Comparison of ENCODE assay signal across 8 cellular contexts in genomic region chr4:128553665-128554515, GRCh38.
DNase-seq lines count a peak whose midpoint lies in the region; ATAC-seq, FAIRE-seq and TF ChIP-seq lines count a peak whose summit lies in the region.

No MANE protein-coding gene starts in this region.

- DNase-seq in MM.1S (peak; percentile 54), K562 (ENCODE audit: extremely low read depth in 1 of 4, low spot score in 3 of 4) (no peak), caudate nucleus (lab: John Stamatoyannopoulos, UW) (no peak), hepatic stellate cell (ENCODE audit: low spot score) (no peak), NCI-H1436 treated with DMSO at 0.1 percent for 48 hours (lab: John Stamatoyannopoulos, UW) (no peak)
- no peak for DNase-seq in effector CD8-positive, alpha-beta T cell (lab: John Stamatoyannopoulos, UW)

- peak overlapping the region in 9 of 10 experiments; percentile 42 to 61 (median 47); a peak in 15 of 20 replicates for H3K4me3 ChIP-seq in BLaER1 treated with 17β-estradiol and CSF1 and Interleukin-3, amounts not matched to agents 10 nM and 100 nM
- H3K4me3 ChIP-seq in MM.1S (ENCODE audit: low read length) (peak overlapping the region; percentile 75), K562 (peak overlapping the region; percentile 39; the same call in 1 of the 2 replicates), mononuclear cell (ENCODE audit: low read length) (peak overlapping the region; percentile 57)

- TF ChIP-seq POLR2A in K562 (conservative IDR thresholded peaks at IDR 0.05), result no peak

- peaks cover 15 to 26% (median 20%) of the 10 kb centered on the region in 10 experiments; a peak in 19 of 20 replicates for H3K4me1 ChIP-seq in BLaER1 treated with 17β-estradiol and CSF1 and Interleukin-3, amounts not matched to agents 10 nM and 100 nM
- peaks cover 22% of the 10 kb centered on the region for H3K4me1 ChIP-seq in MM.1S (ENCODE audit: low read length)
- H3K4me1 ChIP-seq in K562 (replicated peaks in 1 of 2; ENCODE audit: control insufficient read depth in 2 of 2, insufficient read depth in 2 of 2, low read length in 2 of 2), result peaks cover 6 to 12% of the 10 kb centered on the region in 2 experiments; a peak in 3 of 5 replicates
- H3K4me1 ChIP-seq in mononuclear cell (ENCODE audit: insufficient read depth, low read length), result peaks cover 12% of the 10 kb centered on the region

- H3K27ac ChIP-seq in BLaER1 treated with 17β-estradiol and CSF1 and Interleukin-3, amounts not matched to agents 10 nM and 100 nM, result peak overlapping the region in 2 of 11 experiments; percentile 54 to 55; a peak in 2 of 22 replicates
- H3K27ac ChIP-seq in MM.1S (ENCODE audit: low read length), result peak overlapping the region; percentile 90
- peak overlapping the region; percentile 85; the same call in 2 of the 3 replicates for H3K27ac ChIP-seq in K562 (ENCODE audit: extremely low read depth, low read depth, low read length)
- no peak overlapping the region for H3K27ac ChIP-seq in caudate nucleus (ENCODE audit: low read depth, low read length)

- H3K27me3 ChIP-seq in BLaER1 treated with 17β-estradiol and CSF1 and Interleukin-3, amounts not matched to agents 10 nM and 100 nM, result peaks cover 0 to 22% (median 13%) of the 10 kb centered on the region in 11 experiments; a peak in 14 of 22 replicates
- no peaks in the 10 kb centered on the region for H3K27me3 ChIP-seq in MM.1S (replicated peaks; ENCODE audit: insufficient read depth, low read length)
- no peaks in the 10 kb centered on the region for H3K27me3 ChIP-seq in K562 (ENCODE audit: control insufficient read depth in 2 of 2, insufficient read depth in 2 of 2, low read length in 2 of 2)
- peaks cover 5% of the 10 kb centered on the region for H3K27me3 ChIP-seq in mononuclear cell (ENCODE audit: insufficient read depth, low read length)

- no peaks in the 10 kb centered on the region for H3K36me3 ChIP-seq in BLaER1 treated with 17β-estradiol and CSF1 and Interleukin-3, amounts not matched to agents 10 nM and 100 nM
- H3K36me3 ChIP-seq in MM.1S (replicated peaks; ENCODE audit: insufficient read depth, low read length) (no peaks in the 10 kb centered on the region), K562 (ENCODE audit: control insufficient read depth, insufficient read depth, low read length) (no peaks in the 10 kb centered on the region)

- TF ChIP-seq EP300 in K562 (IDR thresholded peaks at IDR 0.05; ENCODE audit: low read length), result no peak

- no peak for TF ChIP-seq RAD21 in K562 (CRISPR knock-in tag; conservative IDR thresholded peaks at IDR 0.05 in 1 of 2, IDR thresholded peaks at IDR 0.05 in 1 of 2)

- POLR2A ChIA-PET in K562 (lab: Yijun Ruan, JAX), result interaction anchor here (0.6 to 2.7 kb wide), 15 partner anchors 9 to 543 kb away, joined by 3 to 22 read pairs (median 5); partner anchors contain the start of gene JADE1

- CTCF ChIA-PET in K562 (lab: Yijun Ruan, JAX; ENCODE audit: low intra/inter-chr PET ratio), result no interaction called here

- peak; percentile 65 for FAIRE-seq in K562 (lab: Jason Lieb, UNC)

- no peaks in the 10 kb centered on the region for H3K9me1 ChIP-seq in K562 (ENCODE audit: control insufficient read depth, insufficient read depth, low read length)

- in situ Hi-C loops in K562 (cut with MboI), result no loop called here

- peak overlapping the region; percentile 73 to 90 (median 83) for H3K4me2 ChIP-seq in BLaER1 treated with 17β-estradiol and CSF1 and Interleukin-3, amounts not matched to agents 10 nM and 100 nM
- H3K4me2 ChIP-seq in MM.1S (ENCODE audit: low read depth, low read length), result peak overlapping the region; percentile 84
- H3K4me2 ChIP-seq in K562 (ENCODE audit: insufficient read depth, low read length), result peak overlapping the region; percentile 85

- no peaks in the 10 kb centered on the region for H3K79me2 ChIP-seq in MM.1S (ENCODE audit: low read length)
- no peaks in the 10 kb centered on the region for H3K79me2 ChIP-seq in K562 (ENCODE audit: control insufficient read depth, insufficient read depth, low read length)

- 19% methylated on average over 5 of the region's 5 CpGs for WGBS in K562 (ENCODE audit: insufficient coverage, low coverage, missing lambda C conversion rate)

- H3K9ac ChIP-seq in BLaER1 treated with 17β-estradiol and CSF1 and Interleukin-3, amounts not matched to agents 10 nM and 100 nM, result peak overlapping the region in 7 of 11 experiments; percentile 42 to 78 (median 64); a peak in 9 of 22 replicates
- H3K9ac ChIP-seq in MM.1S (ENCODE audit: low read length), result peak overlapping the region; percentile 92
- peak overlapping the region in 1 of 2 experiments; percentile 73; a peak in 2 of 4 replicates for H3K9ac ChIP-seq in K562 (ENCODE audit: insufficient read depth in 1 of 2, low read depth in 2 of 2, low read length in 2 of 2)

- H2AFZ ChIP-seq in MM.1S (ENCODE audit: low read length), result peak overlapping the region; percentile 88
- H2AFZ ChIP-seq in K562 (ENCODE audit: low read depth, low read length), result peak overlapping the region; percentile 99

- intact Hi-C loops in K562 (cut with micrococcal nuclease), result loop anchor here (1.0 to 10.0 kb wide), 3 partner anchors 37 to 269 kb away; partner anchors contain the start of gene PGRMC2

- peaks cover 19% of the 10 kb centered on the region for H3F3A ChIP-seq in MM.1S (ENCODE audit: insufficient read depth, low read length)

- no peaks in the 10 kb centered on the region for H4K20me1 ChIP-seq in BLaER1 treated with 17β-estradiol and CSF1 and Interleukin-3, amounts not matched to agents 10 nM and 100 nM
- H4K20me1 ChIP-seq in MM.1S (ENCODE audit: insufficient read depth, low read length) (no peaks in the 10 kb centered on the region), K562 (replicated peaks; ENCODE audit: control insufficient read depth, insufficient read depth, low read length) (no peaks in the 10 kb centered on the region)

- no peak for TF ChIP-seq CTCF in MM.1S (IDR thresholded peaks at IDR 0.05; ENCODE audit: low read length)
- no peak for TF ChIP-seq CTCF in K562 (IDR thresholded peaks at IDR 0.05 in 2 of 3, conservative IDR thresholded peaks at IDR 0.05 in 1 of 3; ENCODE audit: insufficient read depth in 2 of 3, low read depth in 1 of 3, low read length in 3 of 3)

- BruUV-seq in K562 (replicated peaks; lab: Mats Ljungman, UMichigan), result TSS peak; percentile 62

- ATAC-seq in K562, result peak; percentile 18; the same call in 2 of the 3 replicates

- no peaks in the 10 kb centered on the region for H3K9me2 ChIP-seq in MM.1S (replicated peaks; ENCODE audit: insufficient read depth, low read length)

- H3K9me3 ChIP-seq in BLaER1 treated with 17β-estradiol and CSF1 and Interleukin-3, amounts not matched to agents 10 nM and 100 nM (replicated peaks in 1 of 11), result peaks cover 0 to 10% (median 0%) of the 10 kb centered on the region in 11 experiments; a peak in 2 of 22 replicates
- H3K9me3 ChIP-seq in MM.1S (replicated peaks; ENCODE audit: insufficient read depth, low read length) (no peaks in the 10 kb centered on the region), K562 (replicated peaks; ENCODE audit: control insufficient read depth, insufficient read depth, low read depth, low read length) (no peaks in the 10 kb centered on the region), mononuclear cell (ENCODE audit: low read depth, low read length) (no peaks in the 10 kb centered on the region)

TF ChIP-seq in K562, 482 proteins besides CTCF, POLR2A, EP300 and RAD21 (continues in another document):
- TF ChIP-seq TAF9B (IDR thresholded peaks at IDR 0.05; ENCODE audit: partially characterized antibody) (no peak), MXI1 (IDR thresholded peaks at IDR 0.05; ENCODE audit: low read depth, low read length) (no peak), TRIM24 (IDR thresholded peaks at IDR 0.05) (no peak), MLLT1 (IDR thresholded peaks at IDR 0.05) (no peak), GATAD2B (IDR thresholded peaks at IDR 0.05; ENCODE audit: borderline replicate concordance) (0 out of 2 replicates have a peak, but pooled peaks have one; percentile 2), XRCC3 (IDR thresholded peaks at IDR 0.05) (no peak), FOXP1 (CRISPR knock-in tag; IDR thresholded peaks at IDR 0.05) (no peak), MAFG (tag; conservative IDR thresholded peaks at IDR 0.05) (no peak), TSC22D4 (tag; IDR thresholded peaks at IDR 0.05) (no peak), POLR2AphosphoS2 (IDR thresholded peaks at IDR 0.05; ENCODE audit: low read length) (no peak), MEIS2 (IDR thresholded peaks at IDR 0.05; ENCODE audit: partially characterized antibody) (peak; percentile 56), ZNF431 (CRISPR knock-in tag; IDR thresholded peaks at IDR 0.05) (no peak), ESRRB (CRISPR knock-in tag; IDR thresholded peaks at IDR 0.05; ENCODE audit: borderline replicate concordance) (no peak), CAMTA2 (CRISPR knock-in tag; conservative IDR thresholded peaks at IDR 0.05) (no peak)
- TF ChIP-seq, protein P1, sequence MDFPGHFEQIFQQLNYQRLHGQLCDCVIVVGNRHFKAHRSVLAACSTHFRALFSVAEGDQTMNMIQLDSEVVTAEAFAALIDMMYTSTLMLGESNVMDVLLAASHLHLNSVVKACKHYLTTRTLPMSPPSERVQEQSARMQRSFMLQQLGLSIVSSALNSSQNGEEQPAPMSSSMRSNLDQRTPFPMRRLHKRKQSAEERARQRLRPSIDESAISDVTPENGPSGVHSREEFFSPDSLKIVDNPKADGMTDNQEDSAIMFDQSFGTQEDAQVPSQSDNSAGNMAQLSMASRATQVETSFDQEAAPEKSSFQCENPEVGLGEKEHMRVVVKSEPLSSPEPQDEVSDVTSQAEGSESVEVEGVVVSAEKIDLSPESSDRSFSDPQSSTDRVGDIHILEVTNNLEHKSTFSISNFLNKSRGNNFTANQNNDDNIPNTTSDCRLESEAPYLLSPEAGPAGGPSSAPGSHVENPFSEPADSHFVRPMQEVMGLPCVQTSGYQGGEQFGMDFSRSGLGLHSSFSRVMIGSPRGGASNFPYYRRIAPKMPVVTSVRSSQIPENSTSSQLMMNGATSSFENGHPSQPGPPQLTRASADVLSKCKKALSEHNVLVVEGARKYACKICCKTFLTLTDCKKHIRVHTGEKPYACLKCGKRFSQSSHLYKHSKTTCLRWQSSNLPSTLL (IDR thresholded peaks at IDR 0.05), result no peak
